15 cellular contexts compared by ENCODE assay signal in genomic region chr11:120869097-120869496, GRCh38.
"Had no signal": no experiment of that assay in that cellular context is flagged by ENCODE, and none has a peak within 500 bp of the region (broad histone marks: within the 10 kb centered on the region; RNA-seq: fewer than 3 reads in every experiment).

No MANE protein-coding gene starts in this region.

- H3K4me3 ChIP-seq: adrenal gland, coronary artery, gastrocnemius medialis, lung, psoas muscle, right lobe of liver, transverse colon had no signal

- H3K9me3 ChIP-seq: adrenal gland, gastrocnemius medialis, psoas muscle, right lobe of liver, transverse colon had no signal

- H3K27me3 ChIP-seq: adrenal gland, gastrocnemius medialis, right lobe of liver, transverse colon had no signal

- H3K4me1 ChIP-seq: adrenal gland, gastrocnemius medialis, psoas muscle, right lobe of liver, transverse colon had no signal

- H3K36me3 ChIP-seq: adrenal gland, gastrocnemius medialis, right lobe of liver, transverse colon had no signal

- DNase-seq: activated CD4-positive, alpha-beta T cell treated with anti-CD3 and anti-CD28 coated beads, Interleukin-2, amount 10 ng/mL, durations not matched to agents 7 days and 5 days; activated CD4-positive, CD25-positive, alpha-beta regulatory T cell; activated naive CD4-positive, alpha-beta T cell treated with anti-CD3 and anti-CD28 coated beads, Interleukin-2, amount 50 U/mL, for 16 hours; activated T-cell treated with anti-CD3 and anti-CD28 coated beads for 4 hours; adrenal gland; caudate nucleus; effector CD8-positive, alpha-beta T cell; gastrocnemius medialis; naive B cell; psoas muscle; right lobe of liver; transverse colon had no signal

- ATAC-seq: gastrocnemius medialis; psoas muscle; right lobe of liver; stimulated activated effector memory CD8-positive, alpha-beta T cell treated with anti-CD3 and anti-CD28 coated beads, Interleukin-12 subunit alpha, Interleukin-12 subunit beta, amount 100 ng/mL, for 72 hours had no signal

- H3K27ac ChIP-seq: adrenal gland, coronary artery, gastrocnemius medialis, psoas muscle, right lobe of liver, transverse colon had no signal
